Comparison of ENCODE assay signal across 23 cellular contexts in the genomic region with DNA sequence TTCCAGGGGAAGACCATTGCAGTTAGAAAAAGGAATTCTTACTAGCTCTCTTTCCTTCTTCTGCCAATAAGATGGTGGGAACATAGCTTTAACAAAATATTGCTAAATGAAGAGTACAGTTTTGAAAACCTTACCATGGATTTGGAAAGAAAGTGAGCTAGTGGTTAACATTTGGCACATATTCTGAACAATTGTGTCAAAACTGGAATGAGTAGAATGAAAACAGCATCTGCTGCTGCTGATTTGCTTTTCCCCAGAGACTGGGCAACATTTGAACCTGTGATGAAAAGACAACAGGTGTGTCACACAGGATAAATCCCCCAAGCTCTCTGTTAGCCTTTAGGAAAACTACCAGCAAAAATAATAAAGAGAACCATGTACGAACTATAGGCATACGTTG.
DNase-seq lines count a peak whose midpoint lies in the region; ATAC-seq, FAIRE-seq and TF ChIP-seq lines count a peak whose summit lies in the region.
"Had no signal": no experiment of that assay in that cellular context is flagged by ENCODE, and none has a peak within 500 bp of the region (broad histone marks: within the 10 kb centered on the region; RNA-seq: fewer than 3 reads in every experiment).

No MANE protein-coding gene starts in this region.

- intact Hi-C loops in GM12878 (cut with micrococcal nuclease; ENCODE audit: unreplicated experiment): no loop called here
- intact Hi-C loops in heart left ventricle (cut with DNase I): no loop called here

- H3K9ac ChIP-seq in BLaER1 (no peak overlapping the region), GM12878 (ENCODE audit: control insufficient read depth, insufficient read depth, low read length) (no peak overlapping the region)

- no peaks in the 10 kb centered on the region for H3K79me2 ChIP-seq in GM12878 (ENCODE audit: control insufficient read depth, insufficient read depth, low read length)

- no peak overlapping the region for H3K27ac ChIP-seq in BLaER1
- no peak overlapping the region for H3K27ac ChIP-seq in GM12878 (ENCODE audit: control insufficient read depth, insufficient read depth)
- no peak overlapping the region for H3K27ac ChIP-seq in heart left ventricle
- H3K27ac ChIP-seq: A549 had no signal

- CTCF ChIA-PET in GM12878 (lab: Yijun Ruan, JAX): interaction anchor here (0.8 to 3.7 kb wide), 5 partner anchors 17 to 73 kb away, joined by 3 to 15 read pairs (median 4); no protein-coding TSS in a partner anchor

- in situ Hi-C loops in GM12878 (cut with MboI): no loop called here

- no peak for FAIRE-seq in GM12878 (lab: Jason Lieb, UNC)
- FAIRE-seq: A549, G401.6, GM12891, GM18507, HepG2 had no signal

- H3K4me1 ChIP-seq in BLaER1 (peaks cover 28% of the 10 kb centered on the region), GM12878 (ENCODE audit: control insufficient read depth, insufficient read depth, low read length) (no peaks in the 10 kb centered on the region), heart left ventricle (no peaks in the 10 kb centered on the region)

- RAD21 ChIA-PET in GM12878 (lab: Charles Lee; ENCODE audit: unreplicated experiment): interaction anchor here (1.0 to 2.7 kb wide), 4 partner anchors 25 to 73 kb away, joined by 4 to 11 read pairs (median 6); no protein-coding TSS in a partner anchor

- H3K27me3 ChIP-seq in BLaER1: no peaks in the 10 kb centered on the region
- H3K27me3 ChIP-seq in GM12878 (replicated peaks in 1 of 2; ENCODE audit: control insufficient read depth in 2 of 2, insufficient read depth in 2 of 2, low read length in 1 of 2): no peaks in the 10 kb centered on the region
- no peaks in the 10 kb centered on the region for H3K27me3 ChIP-seq in heart left ventricle

- DNase-seq in LHCN-M2 (ENCODE audit: low read depth) (peak; percentile 89), NCI-H774 (lab: John Stamatoyannopoulos, UW) (peak; percentile 32), GM12878 (ENCODE audit: low read depth, low spot score) (no peak), heart left ventricle (no peak), DMS53 (lab: John Stamatoyannopoulos, UW) (no peak), GF-D8 (lab: John Stamatoyannopoulos, UW) (no peak)
- DNase-seq in stimulated activated naive B cell treated with anti-CD40 and anti-IgM and Interleukin-4, amounts not matched to agents 10 μg/mL and 1 μg/mL and 100 μg/mL, for 72 hours: no peak
- DNase-seq: COR-L47, DMS79, GOT3, KG1, NCI-H1048, NCI-H2081 treated with DMSO at 0.1 percent for 48 hours, NCI-H69, SHP77 treated with DMSO at 0.1 percent for 48 hours, T-helper 1 cell had no signal

- no peak for TF ChIP-seq RAD21 in GM12878 (IDR thresholded peaks at IDR 0.05; ENCODE audit: insufficient read depth, low read depth, low read length)

- H3K27ac Mint-ChIP-seq in stimulated activated naive B cell treated with anti-CD40 and anti-IgM and Interleukin-4, amounts not matched to agents 10 μg/mL and 1 μg/mL and 100 μg/mL, for 72 hours: no peak overlapping the region

- peaks cover 10 to 16% of the 10 kb centered on the region in 2 donors for H3K9me3 Mint-ChIP-seq in stimulated activated naive B cell treated with anti-CD40 and anti-IgM and Interleukin-4, amounts not matched to agents 10 μg/mL and 1 μg/mL and 100 μg/mL, for 72 hours

- peak overlapping the region; percentile 55 for H3K4me2 ChIP-seq in BLaER1
- H3K4me2 ChIP-seq in GM12878 (ENCODE audit: control insufficient read depth, insufficient read depth): no peak overlapping the region
- H3K4me2 ChIP-seq: A549 had no signal

- H3K36me3 Mint-ChIP-seq in stimulated activated naive B cell treated with anti-CD40 and anti-IgM and Interleukin-4, amounts not matched to agents 10 μg/mL and 1 μg/mL and 100 μg/mL, for 72 hours: no peaks in the 10 kb centered on the region

- WGBS in GM12878 (ENCODE audit: insufficient coverage, insufficient replicate concordance, low lambda C conversion rate, missing lambda C conversion rate): 77% methylated on average over 2 of the region's 2 CpGs
- 78 to 88% (median 87%) methylated on average over 2 of the region's 2 CpGs for WGBS in heart left ventricle, 4 donors

- TF ChIP-seq POLR2A in GM12878 (IDR thresholded peaks at IDR 0.05; ENCODE audit: low read depth, low read length): no peak
- no peak for TF ChIP-seq POLR2A in heart left ventricle (IDR thresholded peaks at IDR 0.05)

- no peak for TF ChIP-seq EP300 in GM12878 (IDR thresholded peaks at IDR 0.05; ENCODE audit: borderline replicate concordance in 1 of 2, control insufficient read depth in 1 of 2, low read depth in 2 of 2, low read length in 2 of 2)

- TF ChIP-seq CTCF in GM12878 (IDR thresholded peaks at IDR 0.05 in 2 of 3, conservative IDR thresholded peaks at IDR 0.05 in 1 of 3; ENCODE audit: control insufficient read depth in 2 of 3, extremely low read depth in 1 of 3, insufficient read depth in 1 of 3, low read depth in 3 of 3, low read length in 3 of 3) (no peak), heart left ventricle (IDR thresholded peaks at IDR 0.05) (no peak)

- H3K9me3 ChIP-seq in BLaER1: no peaks in the 10 kb centered on the region
- no peaks in the 10 kb centered on the region for H3K9me3 ChIP-seq in GM12878 (replicated peaks; ENCODE audit: control insufficient read depth, insufficient read depth, low read length)
- H3K9me3 ChIP-seq in heart left ventricle: peaks cover 0 to 8% (median 0%) of the 10 kb centered on the region in 12 donors
- H3K9me3 ChIP-seq: A549 had no signal

- H3K27me3 Mint-ChIP-seq in stimulated activated naive B cell treated with anti-CD40 and anti-IgM and Interleukin-4, amounts not matched to agents 10 μg/mL and 1 μg/mL and 100 μg/mL, for 72 hours: no peaks in the 10 kb centered on the region

- no peaks in the 10 kb centered on the region for H4K20me1 ChIP-seq in BLaER1
- no peaks in the 10 kb centered on the region for H4K20me1 ChIP-seq in GM12878 (ENCODE audit: control insufficient read depth, insufficient read depth)

- H3K4me3 Mint-ChIP-seq in stimulated activated naive B cell treated with anti-CD40 and anti-IgM and Interleukin-4, amounts not matched to agents 10 μg/mL and 1 μg/mL and 100 μg/mL, for 72 hours: no peak overlapping the region

- peak; percentile 4; the same call in 1 of the 3 replicates for ATAC-seq in GM12878
- ATAC-seq in heart left ventricle: no peak
- no peak for ATAC-seq in stimulated activated naive B cell treated with anti-CD40 and anti-IgM and Interleukin-4, amounts not matched to agents 10 μg/mL and 1 μg/mL and 100 μg/mL, for 72 hours (replicated peaks)
- ATAC-seq: A549, HepG2, SK-N-SH treated with all-trans-retinoic acid at 6 μM for 48 hours had no signal

- no TSS peak for BruUV-seq in GM12878 (replicated peaks; lab: Mats Ljungman, UMichigan)

- SMC1A ChIA-PET in GM12878 (lab: Charles Lee; ENCODE audit: uncharacterized antibody, unreplicated experiment): interaction anchor here (0.7 to 3.4 kb wide), 6 partner anchors 10 to 1818 kb away, joined by 3 to 33 read pairs (median 6); no protein-coding TSS in a partner anchor

- no peak overlapping the region for H3K4me3 ChIP-seq in BLaER1
- H3K4me3 ChIP-seq in GM12878: no peak overlapping the region
- H3K4me3 ChIP-seq in heart left ventricle: no peak overlapping the region
- H3K4me3 ChIP-seq: A549 had no signal

- no peaks in the 10 kb centered on the region for H3K4me1 Mint-ChIP-seq in stimulated activated naive B cell treated with anti-CD40 and anti-IgM and Interleukin-4, amounts not matched to agents 10 μg/mL and 1 μg/mL and 100 μg/mL, for 72 hours

- H3K36me3 ChIP-seq in BLaER1: no peaks in the 10 kb centered on the region
- H3K36me3 ChIP-seq in GM12878 (ENCODE audit: control insufficient read depth in 2 of 2, insufficient read depth in 2 of 2, low read length in 1 of 2): no peaks in the 10 kb centered on the region
- H3K36me3 ChIP-seq in heart left ventricle: no peaks in the 10 kb centered on the region

- H2AFZ ChIP-seq in GM12878 (ENCODE audit: control insufficient read depth, low read depth, low read length): no peak overlapping the region

- POLR2A ChIA-PET in GM12878 (lab: Charles Lee): no interaction called here

TF ChIP-seq in GM12878, 131 proteins besides CTCF, POLR2A, EP300 and RAD21 (continues in another document):
- no peak for TF ChIP-seq WRNIP1 (IDR thresholded peaks at IDR 0.05; ENCODE audit: borderline replicate concordance, low read depth, low read length)
- TF ChIP-seq NR2C1 (IDR thresholded peaks at IDR 0.05): no peak
- TF ChIP-seq PML (IDR thresholded peaks at IDR 0.05; ENCODE audit: low read length): no peak
- no peak for TF ChIP-seq EZH2 (IDR thresholded peaks at IDR 0.05; ENCODE audit: borderline replicate concordance, control insufficient read depth, low read depth, low read length)
- TF ChIP-seq RUNX3 (IDR thresholded peaks at IDR 0.05; ENCODE audit: low read length): no peak
- no peak for TF ChIP-seq SIN3A (IDR thresholded peaks at IDR 0.05; ENCODE audit: low read depth, low read length)
- TF ChIP-seq ZNF217 (IDR thresholded peaks at IDR 0.05): no peak
- TF ChIP-seq, protein P1, sequence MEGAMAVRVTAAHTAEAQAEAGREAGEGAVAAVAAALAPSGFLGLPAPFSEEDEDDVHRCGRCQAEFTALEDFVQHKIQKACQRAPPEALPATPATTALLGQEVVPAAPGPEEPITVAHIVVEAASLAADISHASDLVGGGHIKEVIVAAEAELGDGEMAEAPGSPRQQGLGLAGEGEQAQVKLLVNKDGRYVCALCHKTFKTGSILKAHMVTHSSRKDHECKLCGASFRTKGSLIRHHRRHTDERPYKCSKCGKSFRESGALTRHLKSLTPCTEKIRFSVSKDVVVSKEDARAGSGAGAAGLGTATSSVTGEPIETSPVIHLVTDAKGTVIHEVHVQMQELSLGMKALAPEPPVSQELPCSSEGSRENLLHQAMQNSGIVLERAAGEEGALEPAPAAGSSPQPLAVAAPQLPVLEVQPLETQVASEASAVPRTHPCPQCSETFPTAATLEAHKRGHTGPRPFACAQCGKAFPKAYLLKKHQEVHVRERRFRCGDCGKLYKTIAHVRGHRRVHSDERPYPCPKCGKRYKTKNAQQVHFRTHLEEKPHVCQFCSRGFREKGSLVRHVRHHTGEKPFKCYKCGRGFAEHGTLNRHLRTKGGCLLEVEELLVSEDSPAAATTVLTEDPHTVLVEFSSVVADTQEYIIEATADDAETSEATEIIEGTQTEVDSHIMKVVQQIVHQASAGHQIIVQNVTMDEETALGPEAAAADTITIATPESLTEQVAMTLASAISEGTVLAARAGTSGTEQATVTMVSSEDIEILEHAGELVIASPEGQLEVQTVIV (IDR thresholded peaks at IDR 0.05; ENCODE audit: borderline replicate concordance, partially characterized antibody): no peak
- TF ChIP-seq HDAC2 (IDR thresholded peaks at IDR 0.05): no peak
- no peak for TF ChIP-seq SREBF2 (IDR thresholded peaks at IDR 0.05; ENCODE audit: low read length)
- no peak for TF ChIP-seq EED (IDR thresholded peaks at IDR 0.05; ENCODE audit: low read depth)
- TF ChIP-seq FOS (IDR thresholded peaks at IDR 0.05; ENCODE audit: borderline replicate concordance, extremely low read depth, insufficient read length): no peak

Comparison
In these comparisons a context has a peak if more than half of its experiments do, and no peak if none do; other contexts are left out.
1. DNase-seq: peak in LHCN-M2 (single experiment) and NCI-H774 (single experiment); none in GM12878 (single experiment), heart left ventricle (0 of 5), stimulated activated naive B cell treated with anti-CD40 and anti-IgM and Interleukin-4, amounts not matched to agents 10 μg/mL and 1 μg/mL and 100 μg/mL, for 72 hours (single experiment), DMS53 (single experiment) and GF-D8 (single experiment).